ENCODE assay signal across 1 cellular context in the genomic region with DNA sequence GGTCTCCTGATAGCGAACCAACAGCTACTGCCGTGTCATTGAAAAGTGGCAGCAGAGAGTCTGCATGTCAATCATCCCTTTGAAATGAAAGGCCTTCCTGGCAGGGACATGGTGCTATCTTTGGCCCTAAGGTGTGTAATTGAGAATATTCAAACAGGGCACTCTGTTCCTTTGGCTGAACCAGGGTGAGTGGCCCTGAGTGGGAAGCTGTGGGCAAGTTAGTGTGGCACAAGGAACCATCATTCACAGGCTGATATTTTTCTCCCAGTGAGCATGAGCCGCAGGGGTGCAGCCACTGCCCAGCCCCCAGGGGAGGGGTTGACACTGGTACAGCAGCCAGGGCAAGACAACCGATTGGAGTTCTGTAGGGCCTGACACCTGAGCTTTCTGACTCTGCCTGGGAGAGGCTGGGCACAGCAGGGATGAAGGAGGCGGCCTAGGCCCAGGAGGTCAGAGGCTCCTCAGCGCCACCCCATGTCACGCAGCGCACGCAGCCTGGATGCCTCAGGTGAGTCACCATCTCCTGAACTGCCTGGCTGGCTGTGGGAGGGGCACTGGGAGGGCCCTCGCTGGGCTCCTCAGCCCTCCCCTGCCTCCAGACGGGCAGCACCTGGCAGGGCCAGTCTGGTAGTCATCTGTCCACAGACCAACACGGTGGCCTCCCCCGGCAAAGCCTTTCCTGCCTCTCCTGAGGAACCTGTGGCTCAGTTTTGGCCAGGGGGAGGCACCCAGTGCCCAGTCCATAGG.
TF ChIP-seq lines count a peak whose summit lies in the region.

No MANE protein-coding gene starts in this region.

TF ChIP-seq in GM23338, 12 proteins besides CTCF, POLR2A, EP300 and RAD21 (continued from another document):
- TF ChIP-seq, protein P1, sequence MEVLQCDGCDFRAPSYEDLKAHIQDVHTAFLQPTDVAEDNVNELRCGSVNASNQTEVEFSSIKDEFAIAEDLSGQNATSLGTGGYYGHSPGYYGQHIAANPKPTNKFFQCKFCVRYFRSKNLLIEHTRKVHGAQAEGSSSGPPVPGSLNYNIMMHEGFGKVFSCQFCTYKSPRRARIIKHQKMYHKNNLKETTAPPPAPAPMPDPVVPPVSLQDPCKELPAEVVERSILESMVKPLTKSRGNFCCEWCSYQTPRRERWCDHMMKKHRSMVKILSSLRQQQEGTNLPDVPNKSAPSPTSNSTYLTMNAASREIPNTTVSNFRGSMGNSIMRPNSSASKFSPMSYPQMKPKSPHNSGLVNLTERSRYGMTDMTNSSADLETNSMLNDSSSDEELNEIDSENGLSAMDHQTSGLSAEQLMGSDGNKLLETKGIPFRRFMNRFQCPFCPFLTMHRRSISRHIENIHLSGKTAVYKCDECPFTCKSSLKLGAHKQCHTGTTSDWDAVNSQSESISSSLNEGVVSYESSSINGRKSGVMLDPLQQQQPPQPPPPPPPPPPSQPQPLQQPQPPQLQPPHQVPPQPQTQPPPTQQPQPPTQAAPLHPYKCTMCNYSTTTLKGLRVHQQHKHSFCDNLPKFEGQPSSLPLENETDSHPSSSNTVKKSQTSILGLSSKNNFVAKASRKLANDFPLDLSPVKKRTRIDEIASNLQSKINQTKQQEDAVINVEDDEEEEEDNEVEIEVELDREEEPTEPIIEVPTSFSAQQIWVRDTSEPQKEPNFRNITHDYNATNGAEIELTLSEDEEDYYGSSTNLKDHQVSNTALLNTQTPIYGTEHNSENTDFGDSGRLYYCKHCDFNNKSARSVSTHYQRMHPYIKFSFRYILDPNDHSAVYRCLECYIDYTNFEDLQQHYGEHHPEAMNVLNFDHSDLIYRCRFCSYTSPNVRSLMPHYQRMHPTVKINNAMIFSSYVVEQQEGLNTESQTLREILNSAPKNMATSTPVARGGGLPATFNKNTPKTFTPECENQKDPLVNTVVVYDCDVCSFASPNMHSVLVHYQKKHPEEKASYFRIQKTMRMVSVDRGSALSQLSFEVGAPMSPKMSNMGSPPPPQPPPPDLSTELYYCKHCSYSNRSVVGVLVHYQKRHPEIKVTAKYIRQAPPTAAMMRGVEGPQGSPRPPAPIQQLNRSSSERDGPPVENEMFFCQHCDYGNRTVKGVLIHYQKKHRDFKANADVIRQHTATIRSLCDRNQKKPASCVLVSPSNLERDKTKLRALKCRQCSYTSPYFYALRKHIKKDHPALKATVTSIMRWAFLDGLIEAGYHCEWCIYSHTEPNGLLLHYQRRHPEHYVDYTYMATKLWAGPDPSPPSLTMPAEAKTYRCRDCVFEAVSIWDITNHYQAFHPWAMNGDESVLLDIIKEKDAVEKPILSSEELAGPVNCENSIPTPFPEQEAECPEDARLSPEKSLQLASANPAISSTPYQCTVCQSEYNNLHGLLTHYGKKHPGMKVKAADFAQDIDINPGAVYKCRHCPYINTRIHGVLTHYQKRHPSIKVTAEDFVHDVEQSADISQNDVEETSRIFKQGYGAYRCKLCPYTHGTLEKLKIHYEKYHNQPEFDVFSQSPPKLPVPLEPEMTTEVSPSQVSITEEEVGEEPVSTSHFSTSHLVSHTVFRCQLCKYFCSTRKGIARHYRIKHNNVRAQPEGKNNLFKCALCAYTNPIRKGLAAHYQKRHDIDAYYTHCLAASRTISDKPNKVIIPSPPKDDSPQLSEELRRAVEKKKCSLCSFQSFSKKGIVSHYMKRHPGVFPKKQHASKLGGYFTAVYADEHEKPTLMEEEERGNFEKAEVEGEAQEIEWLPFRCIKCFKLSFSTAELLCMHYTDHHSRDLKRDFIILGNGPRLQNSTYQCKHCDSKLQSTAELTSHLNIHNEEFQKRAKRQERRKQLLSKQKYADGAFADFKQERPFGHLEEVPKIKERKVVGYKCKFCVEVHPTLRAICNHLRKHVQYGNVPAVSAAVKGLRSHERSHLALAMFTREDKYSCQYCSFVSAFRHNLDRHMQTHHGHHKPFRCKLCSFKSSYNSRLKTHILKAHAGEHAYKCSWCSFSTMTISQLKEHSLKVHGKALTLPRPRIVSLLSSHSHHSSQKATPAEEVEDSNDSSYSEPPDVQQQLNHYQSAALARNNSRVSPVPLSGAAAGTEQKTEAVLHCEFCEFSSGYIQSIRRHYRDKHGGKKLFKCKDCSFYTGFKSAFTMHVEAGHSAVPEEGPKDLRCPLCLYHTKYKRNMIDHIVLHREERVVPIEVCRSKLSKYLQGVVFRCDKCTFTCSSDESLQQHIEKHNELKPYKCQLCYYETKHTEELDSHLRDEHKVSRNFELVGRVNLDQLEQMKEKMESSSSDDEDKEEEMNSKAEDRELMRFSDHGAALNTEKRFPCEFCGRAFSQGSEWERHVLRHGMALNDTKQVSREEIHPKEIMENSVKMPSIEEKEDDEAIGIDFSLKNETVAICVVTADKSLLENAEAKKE (CRISPR knock-in tag; IDR thresholded peaks at IDR 0.05), result no peak
- TF ChIP-seq EZH2 (IDR thresholded peaks at IDR 0.05; ENCODE audit: low read depth, unreplicated experiment), result no peak
- no peak for TF ChIP-seq STAT1 (IDR thresholded peaks at IDR 0.05; ENCODE audit: unreplicated experiment)
- TF ChIP-seq ZNF331 (CRISPR knock-in tag; IDR thresholded peaks at IDR 0.05; ENCODE audit: low read depth), result no peak
- TF ChIP-seq ZNF114 (CRISPR knock-in tag; IDR thresholded peaks at IDR 0.05), result no peak
- TF ChIP-seq CREB1 (CRISPR knock-in tag; IDR thresholded peaks at IDR 0.05; ENCODE audit: low read depth), result no peak; the same call in 1 of the 2 replicates
- TF ChIP-seq, protein P2, sequence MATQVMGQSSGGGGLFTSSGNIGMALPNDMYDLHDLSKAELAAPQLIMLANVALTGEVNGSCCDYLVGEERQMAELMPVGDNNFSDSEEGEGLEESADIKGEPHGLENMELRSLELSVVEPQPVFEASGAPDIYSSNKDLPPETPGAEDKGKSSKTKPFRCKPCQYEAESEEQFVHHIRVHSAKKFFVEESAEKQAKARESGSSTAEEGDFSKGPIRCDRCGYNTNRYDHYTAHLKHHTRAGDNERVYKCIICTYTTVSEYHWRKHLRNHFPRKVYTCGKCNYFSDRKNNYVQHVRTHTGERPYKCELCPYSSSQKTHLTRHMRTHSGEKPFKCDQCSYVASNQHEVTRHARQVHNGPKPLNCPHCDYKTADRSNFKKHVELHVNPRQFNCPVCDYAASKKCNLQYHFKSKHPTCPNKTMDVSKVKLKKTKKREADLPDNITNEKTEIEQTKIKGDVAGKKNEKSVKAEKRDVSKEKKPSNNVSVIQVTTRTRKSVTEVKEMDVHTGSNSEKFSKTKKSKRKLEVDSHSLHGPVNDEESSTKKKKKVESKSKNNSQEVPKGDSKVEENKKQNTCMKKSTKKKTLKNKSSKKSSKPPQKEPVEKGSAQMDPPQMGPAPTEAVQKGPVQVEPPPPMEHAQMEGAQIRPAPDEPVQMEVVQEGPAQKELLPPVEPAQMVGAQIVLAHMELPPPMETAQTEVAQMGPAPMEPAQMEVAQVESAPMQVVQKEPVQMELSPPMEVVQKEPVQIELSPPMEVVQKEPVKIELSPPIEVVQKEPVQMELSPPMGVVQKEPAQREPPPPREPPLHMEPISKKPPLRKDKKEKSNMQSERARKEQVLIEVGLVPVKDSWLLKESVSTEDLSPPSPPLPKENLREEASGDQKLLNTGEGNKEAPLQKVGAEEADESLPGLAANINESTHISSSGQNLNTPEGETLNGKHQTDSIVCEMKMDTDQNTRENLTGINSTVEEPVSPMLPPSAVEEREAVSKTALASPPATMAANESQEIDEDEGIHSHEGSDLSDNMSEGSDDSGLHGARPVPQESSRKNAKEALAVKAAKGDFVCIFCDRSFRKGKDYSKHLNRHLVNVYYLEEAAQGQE (IDR thresholded peaks at IDR 0.05; ENCODE audit: unreplicated experiment), result no peak
